1 cellular context compared by ENCODE assay signal in genomic region chr11:1219836-1220810, GRCh38.
TF ChIP-seq lines count a peak whose summit lies in the region.

No MANE protein-coding gene starts in this region.

TF ChIP-seq in HepG2, 621 proteins besides CTCF, POLR2A, EP300 and RAD21 (continued from another document):
- TF ChIP-seq ZNF770 (CRISPR knock-in tag; IDR thresholded peaks at IDR 0.05) (no peak), ZNF136 (CRISPR knock-in tag; IDR thresholded peaks at IDR 0.05; ENCODE audit: low read depth) (no peak), ZBTB40 (IDR thresholded peaks at IDR 0.05) (no peak), ZBTB40 (CRISPR knock-in tag; IDR thresholded peaks at IDR 0.05) (no peak; the same call in 1 of the 2 replicates), PAWR (CRISPR knock-in tag; IDR thresholded peaks at IDR 0.05; ENCODE audit: borderline replicate concordance) (no peak), GABPA (IDR thresholded peaks at IDR 0.05; ENCODE audit: low read depth, low read length) (no peak), GABPA (CRISPR knock-in tag; IDR thresholded peaks at IDR 0.05; ENCODE audit: low read depth) (peak; percentile 66), ZNF317 (CRISPR knock-in tag; IDR thresholded peaks at IDR 0.05) (0 out of 2 replicates have a peak, but pooled peaks have one; percentile 74), ZNF549 (CRISPR knock-in tag; IDR thresholded peaks at IDR 0.05) (no peak), XRCC5 (optimal IDR thresholded peaks at IDR 0.05; ENCODE audit: low read length) (no peak), REXO4 (CRISPR knock-in tag; IDR thresholded peaks at IDR 0.05; ENCODE audit: borderline replicate concordance) (peak; percentile 62; the same call in 1 of the 2 replicates), SOX13 (IDR thresholded peaks at IDR 0.05) (peak; percentile 80; the same call in 1 of the 2 replicates), SOX13 (CRISPR knock-in tag; conservative IDR thresholded peaks at IDR 0.05 in 1 of 2, IDR thresholded peaks at IDR 0.05 in 1 of 2) (peak in 1 of 2 experiments; percentile 88; a peak in 2 of 4 replicates), MED1 (CRISPR knock-in tag; IDR thresholded peaks at IDR 0.05) (peak; percentile 89), KLF9 (CRISPR knock-in tag; IDR thresholded peaks at IDR 0.05; ENCODE audit: low read depth) (no peak), ELF3 (CRISPR knock-in tag; IDR thresholded peaks at IDR 0.05) (peak; percentile 90), ZNF367 (CRISPR knock-in tag; IDR thresholded peaks at IDR 0.05; ENCODE audit: borderline replicate concordance) (no peak), ZNF282 (IDR thresholded peaks at IDR 0.05; ENCODE audit: partially characterized antibody) (no peak), ZSCAN9 (CRISPR knock-in tag; IDR thresholded peaks at IDR 0.05; ENCODE audit: borderline replicate concordance) (peak; percentile 76; the same call in 1 of the 2 replicates), ZNF883 (CRISPR knock-in tag; IDR thresholded peaks at IDR 0.05; ENCODE audit: not compliant biosample characterization) (peak; percentile 27), ZBTB44 (CRISPR knock-in tag; IDR thresholded peaks at IDR 0.05) (no peak), ZNF687 (CRISPR knock-in tag; IDR thresholded peaks at IDR 0.05) (peak; percentile 81), AKNA (CRISPR knock-in tag; IDR thresholded peaks at IDR 0.05; ENCODE audit: borderline replicate concordance) (no peak)
